ENCODE assay signal across 1 cellular context in the genomic region with DNA sequence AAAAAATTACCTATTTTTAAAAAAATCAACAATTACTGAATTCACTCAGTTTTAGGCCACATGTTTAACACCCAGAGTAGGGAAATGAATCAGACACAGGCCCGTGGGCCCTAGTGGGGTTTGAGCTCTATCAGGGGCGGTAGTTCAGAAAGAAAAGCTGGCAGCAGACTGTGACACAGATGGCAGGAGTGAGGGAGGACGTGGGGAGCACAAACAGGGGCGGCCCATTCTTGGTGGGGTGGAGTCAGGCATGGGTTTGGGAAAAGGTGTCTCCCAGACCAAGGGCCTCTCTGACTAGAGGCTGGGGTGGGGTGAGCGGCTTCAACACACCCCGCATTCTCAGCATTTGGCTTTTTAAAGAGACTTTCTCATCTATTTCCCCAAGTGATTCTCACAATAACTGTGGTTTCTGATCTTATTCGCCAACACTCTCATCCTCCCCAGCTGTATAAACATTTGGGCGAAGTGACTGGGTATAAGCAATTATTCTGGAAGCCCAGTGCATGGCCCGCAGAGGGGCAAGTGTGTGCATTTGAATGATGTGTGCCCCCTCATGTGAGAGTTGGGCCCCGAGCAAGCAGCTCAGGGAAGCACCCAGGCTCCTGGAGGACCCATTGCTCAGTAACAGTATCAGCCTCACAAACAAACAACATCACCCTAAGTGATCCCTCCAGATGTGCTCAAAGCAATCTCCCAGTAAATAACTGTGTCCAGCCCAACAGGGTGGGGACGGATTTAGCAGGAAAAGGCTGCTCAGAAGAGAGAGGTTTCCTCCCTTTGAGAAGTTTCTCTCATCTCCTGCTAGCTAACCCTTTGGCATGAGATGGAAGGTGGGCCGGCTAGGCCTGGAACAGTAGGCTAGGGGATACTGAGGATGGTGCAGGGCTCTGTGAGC.
TF ChIP-seq lines count a peak whose summit lies in the region.

No MANE protein-coding gene starts in this region.

TF ChIP-seq in GM12878, 131 proteins besides CTCF, POLR2A, EP300 and RAD21 (continued from another document):
- TF ChIP-seq, protein P1, sequence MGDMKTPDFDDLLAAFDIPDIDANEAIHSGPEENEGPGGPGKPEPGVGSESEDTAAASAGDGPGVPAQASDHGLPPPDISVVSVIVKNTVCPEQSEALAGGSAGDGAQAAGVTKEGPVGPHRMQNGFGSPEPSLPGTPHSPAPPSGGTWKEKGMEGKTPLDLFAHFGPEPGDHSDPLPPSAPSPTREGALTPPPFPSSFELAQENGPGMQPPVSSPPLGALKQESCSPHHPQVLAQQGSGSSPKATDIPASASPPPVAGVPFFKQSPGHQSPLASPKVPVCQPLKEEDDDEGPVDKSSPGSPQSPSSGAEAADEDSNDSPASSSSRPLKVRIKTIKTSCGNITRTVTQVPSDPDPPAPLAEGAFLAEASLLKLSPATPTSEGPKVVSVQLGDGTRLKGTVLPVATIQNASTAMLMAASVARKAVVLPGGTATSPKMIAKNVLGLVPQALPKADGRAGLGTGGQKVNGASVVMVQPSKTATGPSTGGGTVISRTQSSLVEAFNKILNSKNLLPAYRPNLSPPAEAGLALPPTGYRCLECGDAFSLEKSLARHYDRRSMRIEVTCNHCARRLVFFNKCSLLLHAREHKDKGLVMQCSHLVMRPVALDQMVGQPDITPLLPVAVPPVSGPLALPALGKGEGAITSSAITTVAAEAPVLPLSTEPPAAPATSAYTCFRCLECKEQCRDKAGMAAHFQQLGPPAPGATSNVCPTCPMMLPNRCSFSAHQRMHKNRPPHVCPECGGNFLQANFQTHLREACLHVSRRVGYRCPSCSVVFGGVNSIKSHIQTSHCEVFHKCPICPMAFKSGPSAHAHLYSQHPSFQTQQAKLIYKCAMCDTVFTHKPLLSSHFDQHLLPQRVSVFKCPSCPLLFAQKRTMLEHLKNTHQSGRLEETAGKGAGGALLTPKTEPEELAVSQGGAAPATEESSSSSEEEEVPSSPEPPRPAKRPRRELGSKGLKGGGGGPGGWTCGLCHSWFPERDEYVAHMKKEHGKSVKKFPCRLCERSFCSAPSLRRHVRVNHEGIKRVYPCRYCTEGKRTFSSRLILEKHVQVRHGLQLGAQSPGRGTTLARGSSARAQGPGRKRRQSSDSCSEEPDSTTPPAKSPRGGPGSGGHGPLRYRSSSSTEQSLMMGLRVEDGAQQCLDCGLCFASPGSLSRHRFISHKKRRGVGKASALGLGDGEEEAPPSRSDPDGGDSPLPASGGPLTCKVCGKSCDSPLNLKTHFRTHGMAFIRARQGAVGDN (IDR thresholded peaks at IDR 0.05): no peak
- no peak for TF ChIP-seq KDM1A (IDR thresholded peaks at IDR 0.05; ENCODE audit: borderline replicate concordance)
- TF ChIP-seq MYC (IDR thresholded peaks at IDR 0.05; ENCODE audit: insufficient read depth, insufficient read length, insufficient replicate concordance, low read length, severe bottlenecking): no peak
- TF ChIP-seq JUNB (IDR thresholded peaks at IDR 0.05): peak; percentile 59
- TF ChIP-seq PML (IDR thresholded peaks at IDR 0.05; ENCODE audit: low read length): no peak
- TF ChIP-seq, protein P2, sequence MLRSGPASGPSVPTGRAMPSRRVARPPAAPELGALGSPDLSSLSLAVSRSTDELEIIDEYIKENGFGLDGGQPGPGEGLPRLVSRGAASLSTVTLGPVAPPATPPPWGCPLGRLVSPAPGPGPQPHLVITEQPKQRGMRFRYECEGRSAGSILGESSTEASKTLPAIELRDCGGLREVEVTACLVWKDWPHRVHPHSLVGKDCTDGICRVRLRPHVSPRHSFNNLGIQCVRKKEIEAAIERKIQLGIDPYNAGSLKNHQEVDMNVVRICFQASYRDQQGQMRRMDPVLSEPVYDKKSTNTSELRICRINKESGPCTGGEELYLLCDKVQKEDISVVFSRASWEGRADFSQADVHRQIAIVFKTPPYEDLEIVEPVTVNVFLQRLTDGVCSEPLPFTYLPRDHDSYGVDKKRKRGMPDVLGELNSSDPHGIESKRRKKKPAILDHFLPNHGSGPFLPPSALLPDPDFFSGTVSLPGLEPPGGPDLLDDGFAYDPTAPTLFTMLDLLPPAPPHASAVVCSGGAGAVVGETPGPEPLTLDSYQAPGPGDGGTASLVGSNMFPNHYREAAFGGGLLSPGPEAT (IDR thresholded peaks at IDR 0.05; ENCODE audit: low read depth): peak; percentile 43; the same call in 1 of the 2 replicates
- TF ChIP-seq MEF2A (IDR thresholded peaks at IDR 0.05; ENCODE audit: insufficient read depth, low read depth, low read length): 0 out of 2 replicates have a peak, but pooled peaks have one; percentile 46
- TF ChIP-seq, protein P3, sequence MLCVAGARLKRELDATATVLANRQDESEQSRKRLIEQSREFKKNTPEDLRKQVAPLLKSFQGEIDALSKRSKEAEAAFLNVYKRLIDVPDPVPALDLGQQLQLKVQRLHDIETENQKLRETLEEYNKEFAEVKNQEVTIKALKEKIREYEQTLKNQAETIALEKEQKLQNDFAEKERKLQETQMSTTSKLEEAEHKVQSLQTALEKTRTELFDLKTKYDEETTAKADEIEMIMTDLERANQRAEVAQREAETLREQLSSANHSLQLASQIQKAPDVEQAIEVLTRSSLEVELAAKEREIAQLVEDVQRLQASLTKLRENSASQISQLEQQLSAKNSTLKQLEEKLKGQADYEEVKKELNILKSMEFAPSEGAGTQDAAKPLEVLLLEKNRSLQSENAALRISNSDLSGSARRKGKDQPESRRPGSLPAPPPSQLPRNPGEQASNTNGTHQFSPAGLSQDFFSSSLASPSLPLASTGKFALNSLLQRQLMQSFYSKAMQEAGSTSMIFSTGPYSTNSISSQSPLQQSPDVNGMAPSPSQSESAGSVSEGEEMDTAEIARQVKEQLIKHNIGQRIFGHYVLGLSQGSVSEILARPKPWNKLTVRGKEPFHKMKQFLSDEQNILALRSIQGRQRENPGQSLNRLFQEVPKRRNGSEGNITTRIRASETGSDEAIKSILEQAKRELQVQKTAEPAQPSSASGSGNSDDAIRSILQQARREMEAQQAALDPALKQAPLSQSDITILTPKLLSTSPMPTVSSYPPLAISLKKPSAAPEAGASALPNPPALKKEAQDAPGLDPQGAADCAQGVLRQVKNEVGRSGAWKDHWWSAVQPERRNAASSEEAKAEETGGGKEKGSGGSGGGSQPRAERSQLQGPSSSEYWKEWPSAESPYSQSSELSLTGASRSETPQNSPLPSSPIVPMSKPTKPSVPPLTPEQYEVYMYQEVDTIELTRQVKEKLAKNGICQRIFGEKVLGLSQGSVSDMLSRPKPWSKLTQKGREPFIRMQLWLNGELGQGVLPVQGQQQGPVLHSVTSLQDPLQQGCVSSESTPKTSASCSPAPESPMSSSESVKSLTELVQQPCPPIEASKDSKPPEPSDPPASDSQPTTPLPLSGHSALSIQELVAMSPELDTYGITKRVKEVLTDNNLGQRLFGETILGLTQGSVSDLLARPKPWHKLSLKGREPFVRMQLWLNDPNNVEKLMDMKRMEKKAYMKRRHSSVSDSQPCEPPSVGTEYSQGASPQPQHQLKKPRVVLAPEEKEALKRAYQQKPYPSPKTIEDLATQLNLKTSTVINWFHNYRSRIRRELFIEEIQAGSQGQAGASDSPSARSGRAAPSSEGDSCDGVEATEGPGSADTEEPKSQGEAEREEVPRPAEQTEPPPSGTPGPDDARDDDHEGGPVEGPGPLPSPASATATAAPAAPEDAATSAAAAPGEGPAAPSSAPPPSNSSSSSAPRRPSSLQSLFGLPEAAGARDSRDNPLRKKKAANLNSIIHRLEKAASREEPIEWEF (IDR thresholded peaks at IDR 0.05; ENCODE audit: insufficient replicate concordance, low read depth, low read length): no peak
